ENCODE assay signal across 21 cellular contexts in genomic region chr17:77311371-77311981, GRCh38.
DNase-seq lines count a peak whose midpoint lies in the region; ATAC-seq and TF ChIP-seq lines count a peak whose summit lies in the region.
"Had no signal": no experiment of that assay in that cellular context is flagged by ENCODE, and none has a peak within 500 bp of the region (broad histone marks: within the 10 kb centered on the region; RNA-seq: fewer than 3 reads in every experiment).

No MANE protein-coding gene starts in this region.

- H3K27ac Mint-ChIP-seq in CD14-positive monocyte: peak overlapping the region in 1 of 7 donors; percentile 15
- peak overlapping the region; percentile 93 for H3K27ac Mint-ChIP-seq in dendritic cell treated with granulocyte-macrophage colony-stimulating factor and Interleukin-4, amounts not matched to agents 40 ng/mL and 50 ng/mL, for 4 days
- H3K27ac Mint-ChIP-seq: activated CD4-positive, alpha-beta T cell treated with anti-CD3 and anti-CD28 coated beads, Interleukin-2, amount 10 ng/mL, durations not matched to agents 7 days and 5 days; CD4-positive, CD25-positive, alpha-beta regulatory T cell; stimulated activated memory B cell treated with anti-CD40 and anti-IgM and Interleukin-4, amounts not matched to agents 10 μg/mL and 1 μg/mL and 100 μg/mL, for 72 hours had no signal

- H3K27me3 Mint-ChIP-seq in CD14-positive monocyte (ENCODE audit: low read depth in 3 of 3): peaks cover 5 to 12% (median 6%) of the 10 kb centered on the region in 3 donors
- no peaks in the 10 kb centered on the region for H3K27me3 Mint-ChIP-seq in dendritic cell treated with granulocyte-macrophage colony-stimulating factor and Interleukin-4, amounts not matched to agents 40 ng/mL and 50 ng/mL, for 4 days
- H3K27me3 Mint-ChIP-seq in activated T-cell treated with anti-CD3 and anti-CD28 coated beads, Interleukin-2, amount 50 U/mL, for 4 hours (ENCODE audit: low read depth): no peaks in the 10 kb centered on the region
- H3K27me3 Mint-ChIP-seq: activated CD4-positive, alpha-beta T cell treated with anti-CD3 and anti-CD28 coated beads, Interleukin-2, amount 10 ng/mL, durations not matched to agents 7 days and 5 days; stimulated activated memory B cell treated with anti-CD40 and anti-IgM and Interleukin-4, amounts not matched to agents 10 μg/mL and 1 μg/mL and 100 μg/mL, for 72 hours had no signal

- no peak overlapping the region for H3K4me2 ChIP-seq in osteoblast (ENCODE audit: insufficient read depth, low read length)

- H2AFZ ChIP-seq in osteoblast (ENCODE audit: low read length): no peak overlapping the region

- no peak overlapping the region for H3K4me3 ChIP-seq in osteoblast (ENCODE audit: insufficient read depth, low read length)
- H3K4me3 ChIP-seq: coronary artery, heart left ventricle, thoracic aorta had no signal

- H3K79me2 ChIP-seq in osteoblast (ENCODE audit: insufficient read depth, low read length): peaks cover 20% of the 10 kb centered on the region

- H3K9me3 ChIP-seq in osteoblast (ENCODE audit: low read depth, low read length): no peaks in the 10 kb centered on the region
- H3K9me3 ChIP-seq: heart left ventricle, thoracic aorta had no signal

- no peak for ATAC-seq in activated T-cell treated with anti-CD3 and anti-CD28 coated beads, Interleukin-2, amount 50 U/mL, for 4 hours
- ATAC-seq: heart left ventricle; sciatic nerve; stimulated activated memory B cell treated with anti-CD40 and anti-IgM and Interleukin-4, amounts not matched to agents 10 μg/mL and 1 μg/mL and 100 μg/mL, for 72 hours had no signal

- H3K4me1 Mint-ChIP-seq in CD14-positive monocyte: peaks cover 38% of the 10 kb centered on the region
- peaks cover 86% of the 10 kb centered on the region for H3K4me1 Mint-ChIP-seq in dendritic cell treated with granulocyte-macrophage colony-stimulating factor and Interleukin-4, amounts not matched to agents 40 ng/mL and 50 ng/mL, for 4 days (ENCODE audit: low read depth)
- H3K4me1 Mint-ChIP-seq in activated T-cell treated with anti-CD3 and anti-CD28 coated beads, Interleukin-2, amount 50 U/mL, for 4 hours (ENCODE audit: low read depth): peaks cover 5% of the 10 kb centered on the region
- H3K4me1 Mint-ChIP-seq: activated CD4-positive, alpha-beta T cell treated with anti-CD3 and anti-CD28 coated beads, Interleukin-2, amount 10 ng/mL, durations not matched to agents 7 days and 5 days had no signal

- H3K9me3 Mint-ChIP-seq in CD14-positive monocyte: peaks cover 0 to 3% (median 0%) of the 10 kb centered on the region in 7 donors
- no peaks in the 10 kb centered on the region for H3K9me3 Mint-ChIP-seq in dendritic cell treated with granulocyte-macrophage colony-stimulating factor and Interleukin-4, amounts not matched to agents 40 ng/mL and 50 ng/mL, for 4 days
- H3K9me3 Mint-ChIP-seq in activated T-cell treated with anti-CD3 and anti-CD28 coated beads, Interleukin-2, amount 50 U/mL, for 4 hours: no peaks in the 10 kb centered on the region
- H3K9me3 Mint-ChIP-seq: activated CD4-positive, alpha-beta T cell treated with anti-CD3 and anti-CD28 coated beads, Interleukin-2, amount 10 ng/mL, durations not matched to agents 7 days and 5 days; CD4-positive, CD25-positive, alpha-beta regulatory T cell; stimulated activated memory B cell treated with anti-CD40 and anti-IgM and Interleukin-4, amounts not matched to agents 10 μg/mL and 1 μg/mL and 100 μg/mL, for 72 hours had no signal

- no peak overlapping the region for H3K27ac ChIP-seq in osteoblast (ENCODE audit: low read depth, low read length)
- H3K27ac ChIP-seq: coronary artery, heart left ventricle, thoracic aorta had no signal

- no peaks in the 10 kb centered on the region for H3K36me3 ChIP-seq in osteoblast (ENCODE audit: insufficient read depth, low read length)
- H3K36me3 ChIP-seq: heart left ventricle, thoracic aorta had no signal

- H3K36me3 Mint-ChIP-seq in CD14-positive monocyte: peaks cover 0 to 5% of the 10 kb centered on the region in 2 donors
- peaks cover 64% of the 10 kb centered on the region for H3K36me3 Mint-ChIP-seq in dendritic cell treated with granulocyte-macrophage colony-stimulating factor and Interleukin-4, amounts not matched to agents 40 ng/mL and 50 ng/mL, for 4 days (ENCODE audit: low read depth)
- no peaks in the 10 kb centered on the region for H3K36me3 Mint-ChIP-seq in activated T-cell treated with anti-CD3 and anti-CD28 coated beads, Interleukin-2, amount 50 U/mL, for 4 hours (ENCODE audit: insufficient read depth)
- H3K36me3 Mint-ChIP-seq: CD4-positive, CD25-positive, alpha-beta regulatory T cell had no signal

- peak; percentile 36 for DNase-seq in CD14-positive monocyte (ENCODE audit: low spot score)
- DNase-seq in NCI-H1436 (lab: John Stamatoyannopoulos, UW): peak; percentile 79
- peak; percentile 72 for DNase-seq in osteoblast (ENCODE audit: insufficient read length, low spot score, missing footprints)
- no peak for DNase-seq in activated T-cell treated with anti-CD3 and anti-CD28 coated beads, Interleukin-2, amount 50 U/mL, for 4 hours
- DNase-seq in SHP77 (lab: John Stamatoyannopoulos, UW): no peak
- no peak for DNase-seq in activated CD8-positive, alpha-beta memory T cell treated with anti-CD3 and anti-CD28 coated beads for 24 hours
- no peak for DNase-seq in NCI-H2081 treated with DMSO at 0.1 percent for 48 hours (lab: John Stamatoyannopoulos, UW)
- DNase-seq: activated CD4-positive, alpha-beta T cell treated with anti-CD3 and anti-CD28 coated beads, Interleukin-2, amount 10 ng/mL, durations not matched to agents 7 days and 5 days; activated CD8-positive, alpha-beta memory T cell treated with anti-CD3 and anti-CD28 coated beads, Interleukin-2, amount 50 U/mL, for 4 hours; activated effector memory CD4-positive, alpha-beta T cell treated with Interleukin-2 at 50 U/mL for 16 hours; CD4-positive, CD25-positive, alpha-beta regulatory T cell; DMS79; GOT3; NCI-H1105; NCI-H510A treated with DMSO at 0.1 percent for 48 hours had no signal

- H3K27me3 ChIP-seq in osteoblast (ENCODE audit: insufficient read depth, low read length): no peaks in the 10 kb centered on the region
- H3K27me3 ChIP-seq: heart left ventricle had no signal

- no peaks in the 10 kb centered on the region for H4K20me1 ChIP-seq in osteoblast (ENCODE audit: insufficient read depth, low read length)

- TF ChIP-seq CTCF in CD14-positive monocyte (IDR thresholded peaks at IDR 0.05) (no peak), osteoblast (IDR thresholded peaks at IDR 0.05; ENCODE audit: extremely low read depth, low read depth, low read length) (no peak)

- intact Hi-C loops in CD14-positive monocyte (cut with micrococcal nuclease): no loop called here
- intact Hi-C loops in dendritic cell treated with granulocyte-macrophage colony-stimulating factor and Interleukin-4, amounts not matched to agents 40 ng/mL and 50 ng/mL, for 4 days (cut with micrococcal nuclease): no loop called here

- peaks cover 53% of the 10 kb centered on the region for H3K4me1 ChIP-seq in osteoblast (ENCODE audit: insufficient read depth, low read length)

- H3K4me3 Mint-ChIP-seq in CD14-positive monocyte: no peak overlapping the region
- H3K4me3 Mint-ChIP-seq in dendritic cell treated with granulocyte-macrophage colony-stimulating factor and Interleukin-4, amounts not matched to agents 40 ng/mL and 50 ng/mL, for 4 days: no peak overlapping the region
- H3K4me3 Mint-ChIP-seq in activated T-cell treated with anti-CD3 and anti-CD28 coated beads, Interleukin-2, amount 50 U/mL, for 4 hours: no peak overlapping the region
- H3K4me3 Mint-ChIP-seq: activated CD4-positive, alpha-beta T cell treated with anti-CD3 and anti-CD28 coated beads, Interleukin-2, amount 10 ng/mL, durations not matched to agents 7 days and 5 days; CD4-positive, CD25-positive, alpha-beta regulatory T cell; stimulated activated memory B cell treated with anti-CD40 and anti-IgM and Interleukin-4, amounts not matched to agents 10 μg/mL and 1 μg/mL and 100 μg/mL, for 72 hours had no signal

Comparison
In these comparisons a context has a peak if more than half of its experiments do, and no peak if none do; other contexts are left out.
1. DNase-seq: peak in CD14-positive monocyte (single experiment), NCI-H1436 (single experiment) and osteoblast (single experiment); none in activated T-cell treated with anti-CD3 and anti-CD28 coated beads, Interleukin-2, amount 50 U/mL, for 4 hours (single experiment), SHP77 (0 of 2), activated CD8-positive, alpha-beta memory T cell treated with anti-CD3 and anti-CD28 coated beads for 24 hours (single experiment) and NCI-H2081 treated with DMSO at 0.1 percent for 48 hours (single experiment).